ENCODE assay signal across 19 cellular contexts in the genomic region with DNA sequence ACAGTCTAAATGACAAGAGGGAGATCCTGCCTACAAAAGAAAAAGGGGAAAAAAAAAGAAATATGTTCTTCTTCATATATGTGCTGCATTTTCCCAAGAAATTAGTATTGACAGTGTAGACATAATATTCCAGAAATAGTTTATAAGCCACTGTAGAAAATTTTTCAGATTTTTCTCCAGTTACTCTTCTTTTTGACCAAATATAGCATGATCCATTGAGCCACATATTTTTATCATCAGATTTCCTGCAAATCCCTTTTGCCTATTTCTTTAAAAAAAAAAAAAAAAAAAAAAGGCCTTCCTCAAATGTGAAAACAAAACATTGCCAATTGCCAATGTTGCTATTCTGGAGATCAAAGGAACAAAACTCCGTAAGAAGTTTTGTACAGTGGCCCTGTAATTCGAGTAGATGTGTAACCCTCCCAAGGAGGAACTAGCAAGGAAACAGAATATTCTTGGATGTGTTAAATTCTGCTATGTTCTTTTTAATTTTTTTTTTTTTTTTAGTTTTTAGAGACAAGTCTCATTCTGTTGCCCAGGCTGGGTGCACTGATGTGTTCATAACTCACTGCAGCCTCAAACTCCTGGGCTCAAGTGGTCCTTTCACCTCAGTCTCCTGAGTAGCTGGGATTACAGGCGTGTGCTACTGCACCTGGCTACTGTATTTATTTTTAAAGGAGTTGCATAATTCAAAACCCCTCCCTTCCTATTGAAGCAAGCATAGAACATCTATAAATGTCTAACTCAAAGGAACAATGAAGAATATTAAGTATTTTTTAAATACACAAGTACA. TPM values are rescaled to one million over a fixed set of nuclear protein-coding genes. Genes with fewer than 3 reads are reported as not detected.
A peak's percentile ranks its signal among the peaks of the same experiment; 100 is the strongest.
DNase-seq lines count a peak whose midpoint lies in the region; ATAC-seq and TF ChIP-seq lines count a peak whose summit lies in the region.
"Had no signal": no experiment of that assay in that cellular context is flagged by ENCODE, and none has a peak within 500 bp of the region (broad histone marks: within the 10 kb centered on the region; RNA-seq: fewer than 3 reads in every experiment).

No MANE protein-coding gene starts in this region.

- DNase-seq in AG09309 (ENCODE audit: low read depth) (peak; percentile 13), NCI-H2171 (lab: John Stamatoyannopoulos, UW) (peak; percentile 6), fibroblast of peridontal ligament (ENCODE audit: extremely low read depth) (peak; percentile 60), T-helper 1 cell (no peak), A673 (ENCODE audit: low spot score) (no peak)
- no peak for DNase-seq in CD4-positive, alpha-beta T cell
- DNase-seq in activated CD4-positive, alpha-beta T cell treated with anti-CD3 and anti-CD28 coated beads for 4 hours: no peak
- DNase-seq: activated CD4-positive, alpha-beta T cell treated with anti-CD3 and anti-CD28 coated beads, Interleukin-2, amount 10 ng/mL, durations not matched to agents 24 days and 14 days; activated CD8-positive, alpha-beta memory T cell treated with anti-CD3 and anti-CD28 coated beads, Interleukin-2, amount 50 U/mL, for 48 hours; activated naive CD4-positive, alpha-beta T cell treated with Interleukin-2 at 50 U/mL for 16 hours; endodermal cell; midbrain; NCI-H146; NK-92 treated with Interleukin-12 subunit alpha and Interleukin-12 subunit beta, amount 100 ng/mL, for 24 hours; psoas muscle; stimulated activated CD4-positive, alpha-beta T cell treated with anti-CD3 and anti-CD28 coated beads, Interleukin-4, amount 100 ng/mL, for 4 hours had no signal

- no peak overlapping the region for H3K4me3 Mint-ChIP-seq in CD4-positive, alpha-beta T cell
- H3K4me3 Mint-ChIP-seq: activated CD4-positive, alpha-beta T cell treated with anti-CD3 and anti-CD28 coated beads, Interleukin-2, amount 10 ng/mL, durations not matched to agents 24 days and 14 days; endodermal cell; neural crest cell had no signal

- no peaks in the 10 kb centered on the region for H3K27me3 Mint-ChIP-seq in CD4-positive, alpha-beta T cell
- H3K27me3 Mint-ChIP-seq: activated CD4-positive, alpha-beta T cell treated with anti-CD3 and anti-CD28 coated beads, Interleukin-2, amount 10 ng/mL, durations not matched to agents 24 days and 14 days had no signal

- H3K27me3 ChIP-seq in CD4-positive, alpha-beta T cell (ENCODE audit: control insufficient read depth, insufficient read depth, low read length): no peaks in the 10 kb centered on the region
- no peaks in the 10 kb centered on the region for H3K27me3 ChIP-seq in A673 (replicated peaks; ENCODE audit: insufficient read depth, low read depth, low read length, poor library complexity)
- H3K27me3 ChIP-seq: BLaER1, vagina had no signal

- POLR2A ChIA-PET in CD4-positive, alpha-beta T cell (lab: Charles Lee): interaction anchor here (1.0 to 1.2 kb wide), 2 partner anchors 10 to 12 kb away, joined by 3 read pairs; a partner anchor contains a TSS
- POLR2A ChIA-PET in A673 (lab: Charles Lee; ENCODE audit: low non-redundant PET): no interaction called here

- H3K9me3 ChIP-seq in CD4-positive, alpha-beta T cell (ENCODE audit: control insufficient read depth, low read length): no peaks in the 10 kb centered on the region
- no peaks in the 10 kb centered on the region for H3K9me3 ChIP-seq in A673 (ENCODE audit: low read depth, low read length, poor library complexity, severe bottlenecking)
- H3K9me3 ChIP-seq: BLaER1, psoas muscle, vagina had no signal

- no TSS peak for BruUV-seq in A673 (replicated peaks; lab: Mats Ljungman, UMichigan)

- no peak overlapping the region for H3K4me3 ChIP-seq in AG09309 (ENCODE audit: control insufficient read depth, low read depth, low read length)
- no peak overlapping the region for H3K4me3 ChIP-seq in A673 (ENCODE audit: low read depth, low read length, poor library complexity, severe bottlenecking)
- H3K4me3 ChIP-seq: BLaER1, psoas muscle, vagina had no signal

- no peak overlapping the region for H3K27ac ChIP-seq in CD4-positive, alpha-beta T cell (ENCODE audit: low read depth, low read length)
- no peak overlapping the region for H3K27ac ChIP-seq in A673 (ENCODE audit: low read depth, low read length, poor library complexity, severe bottlenecking)
- H3K27ac ChIP-seq: BLaER1, psoas muscle, vagina had no signal

- H3K4me1 ChIP-seq in A673 (ENCODE audit: insufficient read depth, low read length, poor library complexity, severe bottlenecking): no peaks in the 10 kb centered on the region
- H3K4me1 ChIP-seq: BLaER1, psoas muscle, vagina had no signal

- no peaks in the 10 kb centered on the region for H3K9me3 Mint-ChIP-seq in CD4-positive, alpha-beta T cell
- H3K9me3 Mint-ChIP-seq: activated CD4-positive, alpha-beta T cell treated with anti-CD3 and anti-CD28 coated beads, Interleukin-2, amount 10 ng/mL, durations not matched to agents 24 days and 14 days; endodermal cell; neural crest cell had no signal

- ATAC-seq in CD4-positive, alpha-beta T cell (ENCODE audit: poor library complexity): no peak
- ATAC-seq: psoas muscle had no signal

- CTCF ChIA-PET in CD4-positive, alpha-beta T cell (lab: Charles Lee): no interaction called here
- CTCF ChIA-PET in A673 (lab: Charles Lee): no interaction called here

- intact Hi-C loops in CD4-positive, alpha-beta T cell (cut with DNase I, micrococcal nuclease): no loop called here
- intact Hi-C loops in A673 (cut with micrococcal nuclease; ENCODE audit: unreplicated experiment): loop anchor here (5.0 kb wide), 1 partner anchor 49 kb away; no protein-coding TSS in a partner anchor

- H3K27ac Mint-ChIP-seq in CD4-positive, alpha-beta T cell: peak overlapping the region; percentile 27
- H3K27ac Mint-ChIP-seq: activated CD4-positive, alpha-beta T cell treated with anti-CD3 and anti-CD28 coated beads, Interleukin-2, amount 10 ng/mL, durations not matched to agents 24 days and 14 days; endodermal cell had no signal

- no peaks in the 10 kb centered on the region for H3K36me3 ChIP-seq in A673 (ENCODE audit: insufficient read depth, low read length, poor library complexity, severe bottlenecking)

- H3K36me3 Mint-ChIP-seq in CD4-positive, alpha-beta T cell (ENCODE audit: low read depth): peaks cover 91% of the 10 kb centered on the region

- H3K4me1 Mint-ChIP-seq in CD4-positive, alpha-beta T cell (ENCODE audit: low read depth): peaks cover 5% of the 10 kb centered on the region
- H3K4me1 Mint-ChIP-seq: activated CD4-positive, alpha-beta T cell treated with anti-CD3 and anti-CD28 coated beads, Interleukin-2, amount 10 ng/mL, durations not matched to agents 24 days and 14 days; neural crest cell had no signal

- TF ChIP-seq CTCF in AG09309 (IDR thresholded peaks at IDR 0.05; ENCODE audit: control insufficient read depth, insufficient read depth, low read depth, low read length, missing control alignments): no peak
- TF ChIP-seq CTCF in CD4-positive, alpha-beta T cell (IDR thresholded peaks at IDR 0.05): no peak
- TF ChIP-seq CTCF in A673 (conservative IDR thresholded peaks at IDR 0.05; ENCODE audit: low read depth, low read length): no peak

RNA-seq across cellular contexts. Expression of a gene that starts 12.5 kb away (rescaled TPM):
- under 1 TPM; 0.75 to 0.85 TPM for total RNA-seq in CD4-positive, alpha-beta T cell
- 7.9 and 11.5 TPM in 2 replicates for total RNA-seq in A673 (2021)

Comparison
In these comparisons a context has a peak if more than half of its experiments do, and no peak if none do; other contexts are left out.
1. DNase-seq: peak in AG09309 (single experiment), NCI-H2171 (single experiment) and fibroblast of peridontal ligament (single experiment); none in CD4-positive, alpha-beta T cell (0 of 10), T-helper 1 cell (0 of 5), activated CD4-positive, alpha-beta T cell treated with anti-CD3 and anti-CD28 coated beads for 4 hours (0 of 2) and A673 (single experiment).